Comparison of ENCODE assay signal across 8 cellular contexts in genomic region chr17:41917192-41917591, GRCh38. TPM values are rescaled to one million over a fixed set of nuclear protein-coding genes. Genes with fewer than 3 reads are reported as not detected.
DNase-seq lines count a peak whose midpoint lies in the region; ATAC-seq and TF ChIP-seq lines count a peak whose summit lies in the region.

No MANE protein-coding gene starts in this region.

- TF ChIP-seq CTCF in BJ (IDR thresholded peaks at IDR 0.05; ENCODE audit: insufficient read depth, low read depth, low read length), result no peak
- no peak for TF ChIP-seq CTCF in KMS-11 (conservative IDR thresholded peaks at IDR 0.05; ENCODE audit: low read depth, low read length)
- no peak for TF ChIP-seq CTCF in mammary epithelial cell (conservative IDR thresholded peaks at IDR 0.05 in 1 of 2, IDR thresholded peaks at IDR 0.05 in 1 of 2; ENCODE audit: extremely low read depth in 1 of 2, insufficient read depth in 1 of 2, low read depth in 1 of 2, low read length in 2 of 2)

- H3K79me1 ChIP-seq in mesendoderm (ENCODE audit: low read length), result peaks cover 22% of the 10 kb centered on the region

- H3K4me3 ChIP-seq in BJ (ENCODE audit: low read depth, low read length) (peak overlapping the region; percentile 93), KMS-11 (IDR thresholded peaks at IDR 0.05; ENCODE audit: insufficient read depth, low read depth, low read length) (no peak overlapping the region), mammary epithelial cell (replicated peaks in 1 of 3; ENCODE audit: insufficient read depth in 1 of 3, low read depth in 2 of 3, low read length in 3 of 3) (peak overlapping the region; percentile 83 to 96 (median 87)), mesendoderm (ENCODE audit: low read length) (peak overlapping the region; percentile 91)

- H3K9ac ChIP-seq in KMS-11 (peak overlapping the region; percentile 84; the same call in 1 of the 2 replicates), mammary epithelial cell (ENCODE audit: insufficient read depth, low read length) (peak overlapping the region; percentile 77), mesendoderm (ENCODE audit: low read length) (peak overlapping the region; percentile 99)

- H3K18ac ChIP-seq in mesendoderm (ENCODE audit: low read length), result no peak overlapping the region

- H4K8ac ChIP-seq in mesendoderm (ENCODE audit: low read depth, low read length), result no peak overlapping the region

- 28% methylated on average over 4 of the region's 4 CpGs for WGBS in mammary epithelial cell (ENCODE audit: low coverage, missing lambda C conversion rate)
- WGBS in mesendoderm (ENCODE audit: extremely low coverage, insufficient coverage, low lambda C conversion rate), result no CpG with 5 or more reads among the region's 4 CpGs

- no peak overlapping the region for H4K5ac ChIP-seq in mesendoderm (ENCODE audit: low read length)

- no peak overlapping the region for H3K4ac ChIP-seq in mesendoderm (ENCODE audit: low read depth, low read length)

- H3K27me3 ChIP-seq in BJ (ENCODE audit: control insufficient read depth, insufficient read depth, low read length), result no peaks in the 10 kb centered on the region
- H3K27me3 ChIP-seq in KMS-11 (ENCODE audit: insufficient read depth, low read depth), result no peaks in the 10 kb centered on the region
- no peaks in the 10 kb centered on the region for H3K27me3 ChIP-seq in mammary epithelial cell (ENCODE audit: insufficient read depth, low read length)
- no peaks in the 10 kb centered on the region for H3K27me3 ChIP-seq in mesendoderm (ENCODE audit: insufficient read depth, low read length, poor library complexity)

- dilution Hi-C loops in mammary epithelial cell (cut with HindIII; ENCODE audit: low sequenced_read_pairs), result no loop called here

- CTCF ChIA-PET in BJ (lab: Yijun Ruan, JAX), result interaction anchor here (0.9 to 1.8 kb wide), 8 partner anchors 13 to 65 kb away, joined by 3 to 5 read pairs (median 3); partner anchors contain the start of gene ODAD4
- CTCF ChIA-PET in mammary epithelial cell (lab: Charles Lee; ENCODE audit: low non-redundant PET), result no interaction called here

- peaks cover 67% of the 10 kb centered on the region for H3K79me2 ChIP-seq in KMS-11 (ENCODE audit: insufficient read depth, low read depth)
- H3K79me2 ChIP-seq in mammary epithelial cell (ENCODE audit: insufficient read depth, low read length), result peaks cover 66% of the 10 kb centered on the region
- H3K79me2 ChIP-seq in mesendoderm (ENCODE audit: control insufficient read depth, insufficient read depth, low read length), result peaks cover 65% of the 10 kb centered on the region

- in situ Hi-C loops in mammary epithelial cell (cut with MboI; ENCODE audit: low sequenced_read_pairs in 2 of 2), result no loop called here

- peak overlapping the region; percentile 6; the same call in 1 of the 2 replicates for H3K27ac ChIP-seq in KMS-11
- H3K27ac ChIP-seq in mammary epithelial cell (ENCODE audit: insufficient read depth, low read depth, low read length), result peak overlapping the region; percentile 62
- no peak overlapping the region for H3K27ac ChIP-seq in mesendoderm (ENCODE audit: low read depth, low read length)

- H2BK120ac ChIP-seq in mesendoderm (ENCODE audit: low read depth, low read length), result no peak overlapping the region

- no peak overlapping the region for H2AK5ac ChIP-seq in mesendoderm (ENCODE audit: low read length)

- no peak overlapping the region for H2AFZ ChIP-seq in KMS-11 (ENCODE audit: low read depth)
- no peak overlapping the region for H2AFZ ChIP-seq in mammary epithelial cell (ENCODE audit: low read depth, low read length)

- POLR2A ChIA-PET in BJ (lab: Charles Lee), result no interaction called here

- H3K4me2 ChIP-seq in KMS-11 (peak overlapping the region; percentile 91), mammary epithelial cell (ENCODE audit: insufficient read depth, low read depth, low read length) (peak overlapping the region; percentile 91), mesendoderm (ENCODE audit: low read length) (peak overlapping the region; percentile 70)

- no peaks in the 10 kb centered on the region for H3K9me3 ChIP-seq in mammary epithelial cell (replicated peaks; ENCODE audit: insufficient read depth, low read length)

- intact Hi-C loops in mammary epithelial cell (cut with micrococcal nuclease), result no loop called here

- H3K36me3 ChIP-seq in BJ (ENCODE audit: control insufficient read depth, insufficient read depth, low read length), result peaks cover 9% of the 10 kb centered on the region
- H3K36me3 ChIP-seq in KMS-11 (ENCODE audit: insufficient read depth), result peaks cover 9% of the 10 kb centered on the region; the same call in 1 of the 2 replicates
- peaks cover 23% of the 10 kb centered on the region for H3K36me3 ChIP-seq in mammary epithelial cell (ENCODE audit: insufficient read depth, low read length)
- H3K36me3 ChIP-seq in mesendoderm (ENCODE audit: control insufficient read depth, insufficient read depth, low read length), result peaks cover 12% of the 10 kb centered on the region

- peak overlapping the region; percentile 98 for H3K56ac ChIP-seq in mesendoderm (ENCODE audit: low read length)

- DNase-seq in BJ (ENCODE audit: low read depth) (no peak), mammary epithelial cell (peak; percentile 62), mesendoderm (no peak), NCI-H1436 (lab: John Stamatoyannopoulos, UW) (no peak), SHP77 treated with DMSO at 0.1 percent for 48 hours (lab: John Stamatoyannopoulos, UW) (no peak)

- H4K20me1 ChIP-seq in KMS-11 (ENCODE audit: insufficient read depth), result peaks cover 13% of the 10 kb centered on the region; the same call in 1 of the 2 replicates
- peaks cover 24% of the 10 kb centered on the region for H4K20me1 ChIP-seq in mammary epithelial cell (ENCODE audit: insufficient read depth, low read length)

- H3K4me1 ChIP-seq in KMS-11 (ENCODE audit: low read depth, poor library complexity, severe bottlenecking), result peaks cover 32% of the 10 kb centered on the region
- H3K4me1 ChIP-seq in mammary epithelial cell (ENCODE audit: insufficient read depth, low read length), result peaks cover 37% of the 10 kb centered on the region
- peaks cover 43% of the 10 kb centered on the region for H3K4me1 ChIP-seq in mesendoderm (ENCODE audit: control insufficient read depth, low read depth, low read length)

- ATAC-seq in HG02938 (IDR thresholded peaks at IDR 0.05; ENCODE audit: unreplicated experiment) (no peak), HG03571 (IDR thresholded peaks at IDR 0.05; ENCODE audit: unreplicated experiment) (no peak)

- H2BK5ac ChIP-seq in mesendoderm (ENCODE audit: low read length), result no peak overlapping the region

- H2BK15ac ChIP-seq in mesendoderm (replicated peaks; ENCODE audit: low read depth), result no peak overlapping the region

- no TSS peak for BruUV-seq in mammary epithelial cell (replicated peaks; lab: Mats Ljungman, UMichigan)

- no peak overlapping the region for H3K23ac ChIP-seq in mesendoderm (ENCODE audit: low read length)

RNA-seq across cellular contexts. Expression of gene ACLY, which starts 1.6 kb away (rescaled TPM):
- polyA plus RNA-seq in BJ (2011; rRNA removed) (118 and 170 TPM in 2 replicates), mammary epithelial cell (424 TPM)
- polyA minus RNA-seq in BJ (2011; rRNA and poly(A)+ RNA removed), result 159 and 212 TPM in 2 replicates
- 100 to 1,000 TPM; 251 to 387 TPM for total RNA-seq in mammary epithelial cell
- polyA minus RNA-seq in mammary epithelial cell, result 901 TPM
- polyA plus RNA-seq in mesendoderm (2013, experiment 1 of 2), result 188 TPM
- polyA plus RNA-seq in mesendoderm (2013, experiment 2 of 2), result 192 TPM

RNA-seq across cellular contexts. Expression of gene ODAD4, which starts 13.2 kb away (rescaled TPM):
- polyA plus RNA-seq in BJ (2011; rRNA removed) (0.61 and 0.92 TPM in 2 replicates), mammary epithelial cell (0.23 TPM)
- 0.31 and 0.81 TPM in 2 replicates for polyA minus RNA-seq in BJ (2011; rRNA and poly(A)+ RNA removed)
- total RNA-seq in mammary epithelial cell, result 1 to 10 TPM in 1 of 2 donors, under 1 TPM in 1; 0.83 to 1.9 TPM
- not detected for polyA minus RNA-seq in mammary epithelial cell
- polyA plus RNA-seq in mesendoderm (2013, experiment 1 of 2), result 0.63 TPM
- 0.94 TPM for polyA plus RNA-seq in mesendoderm (2013, experiment 2 of 2)

RNA-seq across cellular contexts. Expression of gene CNP, which starts 49.4 kb away (rescaled TPM):
- 53.5 and 66.2 TPM in 2 replicates for polyA plus RNA-seq in BJ (2011; rRNA removed)
- polyA minus RNA-seq in BJ (2011; rRNA and poly(A)+ RNA removed), result 151 and 180 TPM in 2 replicates
- 10 to 100 TPM; 61.7 to 72.6 TPM for total RNA-seq in mammary epithelial cell
- polyA plus RNA-seq in mammary epithelial cell, result 40.4 TPM
- polyA minus RNA-seq in mammary epithelial cell, result 69.9 TPM
- polyA plus RNA-seq in mesendoderm (2013, experiment 1 of 2), result 21.5 TPM
- 21.6 TPM for polyA plus RNA-seq in mesendoderm (2013, experiment 2 of 2)

RNA-seq across cellular contexts. Expression of gene KLHL11, which starts 52.0 kb away (rescaled TPM):
- 5.5 and 7.2 TPM in 2 replicates for polyA plus RNA-seq in BJ (2011; rRNA removed)
- polyA minus RNA-seq in BJ (2011; rRNA and poly(A)+ RNA removed), result 17.5 and 22.6 TPM in 2 replicates
- 10 to 100 TPM; 14.5 to 43.2 TPM for total RNA-seq in mammary epithelial cell
- 6.9 TPM for polyA plus RNA-seq in mammary epithelial cell
- polyA minus RNA-seq in mammary epithelial cell, result 18.2 TPM
- 3.1 TPM for polyA plus RNA-seq in mesendoderm (2013, experiment 1 of 2)
- 2.8 TPM for polyA plus RNA-seq in mesendoderm (2013, experiment 2 of 2)
